ENCODE assay signal across 1 cellular context in genomic region chr1:100734716-100735115, GRCh38.
TF ChIP-seq lines count a peak whose summit lies in the region.

No MANE protein-coding gene starts in this region.

TF ChIP-seq in GM23338, 12 proteins besides CTCF, POLR2A, EP300 and RAD21 (continued from another document):
- TF ChIP-seq REST (IDR thresholded peaks at IDR 0.05; ENCODE audit: unreplicated experiment) (no peak), ZNF331 (CRISPR knock-in tag; IDR thresholded peaks at IDR 0.05; ENCODE audit: low read depth) (no peak)
